In genomic region chr4:24533364-24533763, GRCh38 we compare ENCODE assay signal across 20 cellular contexts.
"Had no signal": no experiment of that assay in that cellular context is flagged by ENCODE, and none has a peak within 500 bp of the region (broad histone marks: within the 10 kb centered on the region; RNA-seq: fewer than 3 reads in every experiment).

No MANE protein-coding gene starts in this region.

- H3K27me3 Mint-ChIP-seq: activated naive CD4-positive, alpha-beta T cell treated with anti-CD3 and anti-CD28 coated beads, Interleukin-2, amount 10 ng/mL, durations not matched to agents 7 days and 5 days; progenitor cell of endocrine pancreas; stimulated activated naive CD8-positive, alpha-beta T cell treated with anti-CD3 and anti-CD28 coated beads, Interleukin-15, Interleukin-2, amounts not matched to agents 100 ng/mL and 50 ng/mL, for 24 hours had no signal

- H3K27me3 ChIP-seq: esophagus muscularis mucosa, right atrium auricular region, suprapubic skin had no signal

- H3K27ac Mint-ChIP-seq: activated naive CD4-positive, alpha-beta T cell treated with anti-CD3 and anti-CD28 coated beads, Interleukin-2, amount 10 ng/mL, durations not matched to agents 7 days and 5 days; activated T-helper 2 cell treated with anti-CD3 and anti-CD28 coated beads, Interferon-gamma antibody, Interleukin-2, Interleukin-4, amounts not matched to agents 10 μg/mL and 5 μg/mL and 100 μg/mL, durations not matched to agents 14 hours and 24 hours and 36 hours; nephron; progenitor cell of endocrine pancreas; stimulated activated naive CD8-positive, alpha-beta T cell treated with anti-CD3 and anti-CD28 coated beads, Interleukin-15, Interleukin-2, amounts not matched to agents 100 ng/mL and 50 ng/mL, for 24 hours had no signal

- FAIRE-seq: colon, small intestine had no signal

- H3K9me3 Mint-ChIP-seq: activated naive CD4-positive, alpha-beta T cell treated with anti-CD3 and anti-CD28 coated beads, Interleukin-2, amount 10 ng/mL, durations not matched to agents 7 days and 5 days; activated T-helper 2 cell treated with anti-CD3 and anti-CD28 coated beads, Interferon-gamma antibody, Interleukin-2, Interleukin-4, amounts not matched to agents 10 μg/mL and 5 μg/mL and 100 μg/mL, durations not matched to agents 14 hours and 24 hours and 36 hours; nephron; stimulated activated naive CD8-positive, alpha-beta T cell treated with anti-CD3 and anti-CD28 coated beads, Interleukin-15, Interleukin-2, amounts not matched to agents 100 ng/mL and 50 ng/mL, for 24 hours had no signal

- DNase-seq: activated CD4-positive, CD25-positive, alpha-beta regulatory T cell treated with anti-CD3 and anti-CD28 coated beads, Interleukin-2, amount 50 U/mL, for 72 hours; activated naive CD4-positive, alpha-beta T cell treated with anti-CD3 and anti-CD28 coated beads, Interleukin-2, amount 10 ng/mL, durations not matched to agents 7 days and 5 days; caudate nucleus; foreskin fibroblast; hypothalamus; left ventricle myocardium inferior; nucleus accumbens; small intestine; stimulated activated CD4-positive, alpha-beta T cell treated with anti-CD3 and anti-CD28 coated beads, Interleukin-4, amount 100 ng/mL, for 4 hours; stimulated activated CD8-positive, alpha-beta memory T cell treated with anti-CD3 and anti-CD28 coated beads, Interleukin-4, amount 100 ng/mL, for 48 hours; T1000; trophoblast cell had no signal

- H3K4me1 Mint-ChIP-seq: activated naive CD4-positive, alpha-beta T cell treated with anti-CD3 and anti-CD28 coated beads, Interleukin-2, amount 10 ng/mL, durations not matched to agents 7 days and 5 days; nephron had no signal

- H3K9me3 ChIP-seq: esophagus muscularis mucosa, left ventricle myocardium inferior, right atrium auricular region, suprapubic skin had no signal

- H3K4me3 Mint-ChIP-seq: activated naive CD4-positive, alpha-beta T cell treated with anti-CD3 and anti-CD28 coated beads, Interleukin-2, amount 10 ng/mL, durations not matched to agents 7 days and 5 days; nephron; stimulated activated naive CD8-positive, alpha-beta T cell treated with anti-CD3 and anti-CD28 coated beads, Interleukin-15, Interleukin-2, amounts not matched to agents 100 ng/mL and 50 ng/mL, for 24 hours had no signal

- H3K27ac ChIP-seq: esophagus muscularis mucosa, left ventricle myocardium inferior, right atrium auricular region, suprapubic skin had no signal

- H3K4me3 ChIP-seq: esophagus muscularis mucosa, left ventricle myocardium inferior, right atrium auricular region, suprapubic skin had no signal

- H3K4me1 ChIP-seq: esophagus muscularis mucosa, suprapubic skin had no signal
